ENCODE assay signal across 9 cellular contexts in genomic region chr21:14762734-14763694, GRCh38.
A peak's percentile ranks its signal among the peaks of the same experiment; 100 is the strongest.
DNase-seq lines count a peak whose midpoint lies in the region; ATAC-seq and TF ChIP-seq lines count a peak whose summit lies in the region.
"Had no signal": no experiment of that assay in that cellular context is flagged by ENCODE, and none has a peak within 500 bp of the region (broad histone marks: within the 10 kb centered on the region; RNA-seq: fewer than 3 reads in every experiment).

No MANE protein-coding gene starts in this region.

- no peak overlapping the region for H3K4me2 ChIP-seq in trophoblast cell (ENCODE audit: low read length)

- no peak overlapping the region for H4K12ac ChIP-seq in trophoblast cell (ENCODE audit: low read depth, low read length)

- ATAC-seq in CD8-positive, alpha-beta T cell, result peak; percentile 52
- ATAC-seq in GM19452 (IDR thresholded peaks at IDR 0.05; ENCODE audit: unreplicated experiment), result peak; percentile 95
- ATAC-seq in HG03457 (IDR thresholded peaks at IDR 0.05; ENCODE audit: unreplicated experiment), result peak; percentile 95
- peak; percentile 82 for ATAC-seq in sciatic nerve

- POLR2A ChIA-PET in CD8-positive, alpha-beta T cell (lab: Charles Lee), result no interaction called here

- no peaks in the 10 kb centered on the region for H3K36me3 ChIP-seq in CD8-positive, alpha-beta T cell (ENCODE audit: insufficient read depth, low read length)
- H3K36me3 ChIP-seq in ascending aorta (no peaks in the 10 kb centered on the region), trophoblast cell (ENCODE audit: control insufficient read depth in 1 of 2, insufficient read depth in 2 of 2, low read length in 2 of 2) (no peaks in the 10 kb centered on the region)

- no peak overlapping the region for H2AFZ ChIP-seq in trophoblast cell (ENCODE audit: insufficient read depth, low read length, poor library complexity)

- H2BK12ac ChIP-seq in trophoblast cell (ENCODE audit: low read length), result no peak overlapping the region

- H3K79me1 ChIP-seq in trophoblast cell (ENCODE audit: low read length), result no peaks in the 10 kb centered on the region

- H3K14ac ChIP-seq in trophoblast cell (ENCODE audit: low read length), result no peak overlapping the region

- H3K9me3 Mint-ChIP-seq in CD8-positive, alpha-beta T cell, result no peaks in the 10 kb centered on the region
- H3K9me3 Mint-ChIP-seq: activated naive CD4-positive, alpha-beta T cell treated with anti-CD3 and anti-CD28 coated beads, Interleukin-2, amount 50 U/mL, for 24 hours had no signal

- no peaks in the 10 kb centered on the region for H3K27me3 ChIP-seq in CD8-positive, alpha-beta T cell (ENCODE audit: insufficient read depth, low read length)
- no peaks in the 10 kb centered on the region for H3K27me3 ChIP-seq in ascending aorta
- H3K27me3 ChIP-seq in trophoblast cell (ENCODE audit: insufficient read depth, low read length), result no peaks in the 10 kb centered on the region

- H4K91ac ChIP-seq in trophoblast cell (ENCODE audit: low read depth, low read length), result no peak overlapping the region

- H3K4me3 Mint-ChIP-seq in CD8-positive, alpha-beta T cell, result no peak overlapping the region
- H3K4me3 Mint-ChIP-seq: activated naive CD4-positive, alpha-beta T cell treated with anti-CD3 and anti-CD28 coated beads, Interleukin-2, amount 50 U/mL, for 24 hours had no signal

- no peaks in the 10 kb centered on the region for H3K9me3 ChIP-seq in CD8-positive, alpha-beta T cell (ENCODE audit: low read length)
- H3K9me3 ChIP-seq in ascending aorta (no peaks in the 10 kb centered on the region), trophoblast cell (ENCODE audit: insufficient read depth, low read depth, low read length) (no peaks in the 10 kb centered on the region)

- H3K4ac ChIP-seq in trophoblast cell (ENCODE audit: low read depth, low read length), result no peak overlapping the region

- H3K79me2 ChIP-seq in trophoblast cell (ENCODE audit: control insufficient read depth, insufficient read depth, low read length, poor library complexity), result no peaks in the 10 kb centered on the region

- H3K18ac ChIP-seq in trophoblast cell (ENCODE audit: low read length), result no peak overlapping the region

- no peak overlapping the region for H3K9ac ChIP-seq in trophoblast cell (ENCODE audit: low read length)

- no peak overlapping the region for H3K27ac Mint-ChIP-seq in CD8-positive, alpha-beta T cell
- H3K27ac Mint-ChIP-seq: activated naive CD4-positive, alpha-beta T cell treated with anti-CD3 and anti-CD28 coated beads, Interleukin-2, amount 50 U/mL, for 24 hours had no signal

- no peak overlapping the region for H3K4me3 ChIP-seq in CD8-positive, alpha-beta T cell (ENCODE audit: low read depth, low read length)
- H3K4me3 ChIP-seq in ascending aorta (peak overlapping the region; percentile 8 to 21), trophoblast cell (ENCODE audit: low read depth, low read length) (no peak overlapping the region)

- no peak for DNase-seq in CD8-positive, alpha-beta T cell
- DNase-seq in ascending aorta (ENCODE audit: low spot score in 2 of 2) (no peak), sciatic nerve (ENCODE audit: low spot score) (no peak), trophoblast cell (no peak), NCI-H2171 (lab: John Stamatoyannopoulos, UW) (no peak), amniotic stem cell (lab: John Stamatoyannopoulos, UW) (no peak)

- H3K23ac ChIP-seq in trophoblast cell (ENCODE audit: low read length), result no peak overlapping the region

- H3K27me3 Mint-ChIP-seq in CD8-positive, alpha-beta T cell (ENCODE audit: low read depth), result no peaks in the 10 kb centered on the region
- H3K27me3 Mint-ChIP-seq: activated naive CD4-positive, alpha-beta T cell treated with anti-CD3 and anti-CD28 coated beads, Interleukin-2, amount 50 U/mL, for 24 hours had no signal

- H2BK120ac ChIP-seq in trophoblast cell (ENCODE audit: insufficient read depth, low read length, poor library complexity), result no peak overlapping the region

- no peak overlapping the region for H3K27ac ChIP-seq in CD8-positive, alpha-beta T cell (ENCODE audit: low read depth, low read length)
- H3K27ac ChIP-seq in ascending aorta (no peak overlapping the region), trophoblast cell (ENCODE audit: low read depth, low read length) (no peak overlapping the region)

- no peak overlapping the region for H4K8ac ChIP-seq in trophoblast cell (ENCODE audit: low read depth, low read length)

- no CpG with 5 or more reads among the region's 4 CpGs for WGBS in trophoblast cell (ENCODE audit: extremely low coverage, insufficient coverage, insufficient read length)

- H3K4me1 Mint-ChIP-seq in CD8-positive, alpha-beta T cell (ENCODE audit: low read depth), result peaks cover 2% of the 10 kb centered on the region

- TF ChIP-seq CTCF in CD8-positive, alpha-beta T cell (IDR thresholded peaks at IDR 0.05), result no peak
- TF ChIP-seq CTCF in ascending aorta (IDR thresholded peaks at IDR 0.05), result no peak

- H3K36me3 Mint-ChIP-seq in CD8-positive, alpha-beta T cell, result no peaks in the 10 kb centered on the region
- H3K36me3 Mint-ChIP-seq: activated naive CD4-positive, alpha-beta T cell treated with anti-CD3 and anti-CD28 coated beads, Interleukin-2, amount 50 U/mL, for 24 hours had no signal

- CTCF ChIA-PET in CD8-positive, alpha-beta T cell (lab: Charles Lee), result interaction anchor here (0.8 to 1.7 kb wide), 3 partner anchors 10 to 503 kb away, joined by 3 to 5 read pairs (median 4); no protein-coding TSS in a partner anchor

- H2BK5ac ChIP-seq in trophoblast cell (ENCODE audit: low read depth, low read length, poor library complexity), result no peak overlapping the region

- H2AK5ac ChIP-seq in trophoblast cell (ENCODE audit: low read length), result no peak overlapping the region

- H3K4me1 ChIP-seq in CD8-positive, alpha-beta T cell (ENCODE audit: insufficient read depth, low read length), result peaks cover 8% of the 10 kb centered on the region
- H3K4me1 ChIP-seq in ascending aorta (no peaks in the 10 kb centered on the region), trophoblast cell (ENCODE audit: control insufficient read depth in 1 of 2, insufficient read depth in 2 of 2, low read length in 2 of 2) (no peaks in the 10 kb centered on the region)

- intact Hi-C loops in CD8-positive, alpha-beta T cell (cut with DNase I, micrococcal nuclease), result no loop called here
- intact Hi-C loops in ascending aorta (cut with DNase I) (no loop called here), sciatic nerve (cut with DNase I) (no loop called here)

Comparison
In these comparisons a context has a peak if more than half of its experiments do, and no peak if none do; other contexts are left out.
1. H3K4me3 ChIP-seq: peak in ascending aorta (2 of 2); none in CD8-positive, alpha-beta T cell (single experiment) and trophoblast cell (single experiment).
2. Peak in every context shown above with its lines, with median percentiles within 50 percentile points of each other: ATAC-seq.